In genomic region chr22:49264696-49265095, GRCh38 we compare ENCODE assay signal across 16 cellular contexts.
"Had no signal": no experiment of that assay in that cellular context is flagged by ENCODE, and none has a peak within 500 bp of the region (broad histone marks: within the 10 kb centered on the region; RNA-seq: fewer than 3 reads in every experiment).

No MANE protein-coding gene starts in this region.

- H3K4me1 ChIP-seq: heart left ventricle, right atrium auricular region, suprapubic skin, tibial artery had no signal

- DNase-seq: cortex of kidney; dorsolateral prefrontal cortex; effector CD8-positive, alpha-beta T cell; foreskin melanocyte; heart left ventricle; hypothalamus; mammary epithelial cell; mucosa of descending colon; naive thymus-derived CD8-positive, alpha-beta T cell; ovary; small intestine; stimulated activated CD4-positive, alpha-beta T cell treated with anti-CD3 and anti-CD28 coated beads, Interleukin-12 subunit alpha, Interleukin-12 subunit beta, amount 100 ng/mL, for 4 hours; stimulated activated naive CD4-positive, alpha-beta T cell had no signal

- H3K27ac ChIP-seq: dorsolateral prefrontal cortex, heart left ventricle, ovary, right atrium auricular region, suprapubic skin, tibial artery had no signal

- H3K4me3 ChIP-seq: dorsolateral prefrontal cortex, heart left ventricle, mucosa of descending colon, ovary, right atrium auricular region, suprapubic skin, tibial artery had no signal

- H3K36me3 ChIP-seq: heart left ventricle, ovary, right atrium auricular region, suprapubic skin, tibial artery had no signal

- H3K27me3 ChIP-seq: ovary, right atrium auricular region had no signal

- H3K9me3 ChIP-seq: heart left ventricle, mucosa of descending colon, ovary, right atrium auricular region, suprapubic skin, tibial artery had no signal
